ENCODE assay signal across 31 cellular contexts in the genomic region with DNA sequence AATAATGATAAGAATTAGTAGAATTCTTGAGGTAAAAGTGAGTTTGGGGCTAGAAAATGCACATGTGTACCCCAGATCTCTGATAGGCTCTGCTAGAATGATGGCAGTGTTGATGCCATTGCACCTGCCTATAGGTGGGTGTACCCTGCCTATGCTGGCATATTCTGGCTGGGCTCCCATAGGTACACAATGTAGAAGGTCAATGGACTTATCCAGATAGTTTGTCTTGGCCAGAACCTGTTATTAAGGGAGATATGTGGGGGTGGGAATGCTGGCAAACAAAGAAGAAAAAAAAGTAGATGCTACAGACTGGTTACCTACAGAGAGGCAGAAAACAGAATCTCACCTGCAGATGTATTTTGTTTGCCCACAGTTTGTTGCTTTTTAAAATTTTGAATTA. TPM values are rescaled to one million over a fixed set of nuclear protein-coding genes. Genes with fewer than 3 reads are reported as not detected.
DNase-seq lines count a peak whose midpoint lies in the region; ATAC-seq, FAIRE-seq and TF ChIP-seq lines count a peak whose summit lies in the region.
"Had no signal": no experiment of that assay in that cellular context is flagged by ENCODE, and none has a peak within 500 bp of the region (broad histone marks: within the 10 kb centered on the region; RNA-seq: fewer than 3 reads in every experiment).

No MANE protein-coding gene starts in this region.

- H3K4me1 ChIP-seq in liver (ENCODE audit: control insufficient read depth in 4 of 4, insufficient read depth in 4 of 4, low read length in 3 of 4): peaks cover 0 to 3% (median 0%) of the 10 kb centered on the region in 4 donors
- H3K4me1 ChIP-seq in HepG2 (ENCODE audit: insufficient read depth, low read length): peaks cover 6% of the 10 kb centered on the region; the same call in 1 of the 2 replicates

- no peaks in the 10 kb centered on the region for H3K9me3 ChIP-seq in liver (ENCODE audit: control insufficient read depth in 4 of 4, low read length in 3 of 4)
- no peaks in the 10 kb centered on the region for H3K9me3 ChIP-seq in HepG2 (ENCODE audit: low read length)
- H3K9me3 ChIP-seq: A549, ovary, suprapubic skin, upper lobe of right lung had no signal

- in situ Hi-C loops in HepG2 (cut with HindIII; ENCODE audit: extremely low pct_ligation_motif_present, low pct_unique_long_range_greater_than_20kb): no loop called here

- TF ChIP-seq RAD21 in liver (IDR thresholded peaks at IDR 0.05) (no peak), HepG2 (CRISPR knock-in tag; IDR thresholded peaks at IDR 0.05) (no peak)

- intact Hi-C loops in HepG2 (cut with micrococcal nuclease; ENCODE audit: unreplicated experiment): no loop called here

- no peak for TF ChIP-seq CTCF in liver (IDR thresholded peaks at IDR 0.05; ENCODE audit: low read depth, low read length, missing input control)
- TF ChIP-seq CTCF in HepG2 (CRISPR knock-in tag; IDR thresholded peaks at IDR 0.05): no peak

- ATAC-seq in HepG2: no peak
- peak; percentile 55 for ATAC-seq in left lobe of liver
- no peak for ATAC-seq in GM18870 (IDR thresholded peaks at IDR 0.05; ENCODE audit: unreplicated experiment)
- ATAC-seq: A549; activated CD4-positive, alpha-beta T cell treated with anti-CD3 and anti-CD28 coated beads for 36 hours; activated CD8-positive, alpha-beta T cell treated with anti-CD3 and anti-CD28 coated beads, Interleukin-2, amount 10 ng/mL, durations not matched to agents 7 days and 5 days; activated naive CD4-positive, alpha-beta T cell treated with anti-CD3 and anti-CD28 coated beads, Interleukin-2, amount 50 U/mL, for 72 hours; GM12878; K562; upper lobe of right lung had no signal

- peaks cover 5% of the 10 kb centered on the region for H3K4me1 Mint-ChIP-seq in T-helper 2 cell treated with Interferon-gamma antibody and Interleukin-4, amounts not matched to agents 5 μg/mL and 100 μg/mL, for 36 hours (ENCODE audit: low read depth)

- DNase-seq in HepG2 (ENCODE audit: low spot score) (no peak), NCI-H774 (lab: John Stamatoyannopoulos, UW) (peak; percentile 48), left lobe of liver (ENCODE audit: low spot score) (no peak), nucleus accumbens (lab: John Stamatoyannopoulos, UW) (no peak)
- no peak for DNase-seq in T-helper 2 cell treated with Interferon-gamma antibody and Interleukin-4, amounts not matched to agents 5 μg/mL and 100 μg/mL, for 36 hours (ENCODE audit: low spot score)
- no peak for DNase-seq in activated effector memory CD4-positive, alpha-beta T cell treated with Interleukin-2 at 50 U/mL for 16 hours
- DNase-seq: activated CD4-positive, alpha-beta T cell treated with anti-CD3 and anti-CD28 coated beads for 36 hours; activated CD8-positive, alpha-beta T cell treated with anti-CD3 and anti-CD28 coated beads, Interleukin-2, amount 10 ng/mL, durations not matched to agents 7 days and 5 days; amygdala; CD4-positive, alpha-beta memory T cell; H7; hypothalamus; NCI-H2171; NCI-H526 treated with DMSO at 0.1 percent for 48 hours; retina; SIG-M5; stimulated activated naive CD4-positive, alpha-beta T cell; upper lobe of right lung had no signal

- H3K36me3 Mint-ChIP-seq in T-helper 2 cell treated with Interferon-gamma antibody and Interleukin-4, amounts not matched to agents 5 μg/mL and 100 μg/mL, for 36 hours (ENCODE audit: low read depth): no peaks in the 10 kb centered on the region
- H3K36me3 Mint-ChIP-seq: activated naive CD4-positive, alpha-beta T cell treated with anti-CD3 and anti-CD28 coated beads, Interleukin-2, amount 50 U/mL, for 72 hours; CD4-positive, alpha-beta memory T cell had no signal

- no peaks in the 10 kb centered on the region for H3K79me2 ChIP-seq in HepG2 (ENCODE audit: insufficient read depth, low read length)

- no peaks in the 10 kb centered on the region for H4K20me1 ChIP-seq in HepG2 (ENCODE audit: insufficient read depth, low read length)

- CTCF ChIA-PET in HepG2 (lab: Yijun Ruan, JAX; ENCODE audit: low intra/inter-chr PET ratio, low total read pairs): no interaction called here

- TF ChIP-seq POLR2A in HepG2 (IDR thresholded peaks at IDR 0.05; ENCODE audit: insufficient read depth in 1 of 2, low read depth in 2 of 2, low read length in 2 of 2): no peak

- no peak overlapping the region for H3K9ac ChIP-seq in liver (ENCODE audit: low read depth in 1 of 2, low read length in 2 of 2)
- no peak overlapping the region for H3K9ac ChIP-seq in HepG2 (ENCODE audit: insufficient read depth, low read depth, low read length)

- H3K4me2 ChIP-seq in HepG2 (ENCODE audit: low read depth, low read length): no peak overlapping the region
- H3K4me2 ChIP-seq: A549 had no signal

- no peak overlapping the region for H3K27ac Mint-ChIP-seq in T-helper 2 cell treated with Interferon-gamma antibody and Interleukin-4, amounts not matched to agents 5 μg/mL and 100 μg/mL, for 36 hours
- H3K27ac Mint-ChIP-seq: activated CD4-positive, alpha-beta T cell treated with anti-CD3 and anti-CD28 coated beads for 36 hours; activated CD8-positive, alpha-beta T cell treated with anti-CD3 and anti-CD28 coated beads, Interleukin-2, amount 10 ng/mL, durations not matched to agents 7 days and 5 days; activated naive CD4-positive, alpha-beta T cell treated with anti-CD3 and anti-CD28 coated beads, Interleukin-2, amount 50 U/mL, for 72 hours; CD4-positive, alpha-beta memory T cell had no signal

- TF ChIP-seq EP300 in HepG2 (IDR thresholded peaks at IDR 0.05; ENCODE audit: low read depth in 2 of 2, low read length in 2 of 2): no peak
- no peak for TF ChIP-seq EP300 in HepG2 (CRISPR knock-in tag; IDR thresholded peaks at IDR 0.05; ENCODE audit: borderline replicate concordance)

- peaks cover 2 to 21% (median 5%) of the 10 kb centered on the region in 4 donors for H3K27me3 ChIP-seq in liver (ENCODE audit: control insufficient read depth in 4 of 4, insufficient read depth in 4 of 4, low read length in 3 of 4)
- H3K27me3 ChIP-seq in HepG2 (ENCODE audit: control insufficient read depth in 1 of 2, insufficient read depth in 2 of 2, low read length in 2 of 2): peaks cover 1 to 32% of the 10 kb centered on the region in 2 experiments; a peak in 3 of 5 replicates
- H3K27me3 ChIP-seq: ovary, upper lobe of right lung had no signal

- H3K27ac ChIP-seq in liver (ENCODE audit: low read depth in 1 of 2, low read length in 2 of 2) (no peak overlapping the region), HepG2 (ENCODE audit: extremely low read length, insufficient read depth, low read length) (no peak overlapping the region)
- H3K27ac ChIP-seq: A549, skin epidermis, suprapubic skin, upper lobe of right lung had no signal

- H3K4me3 Mint-ChIP-seq in T-helper 2 cell treated with Interferon-gamma antibody and Interleukin-4, amounts not matched to agents 5 μg/mL and 100 μg/mL, for 36 hours: no peak overlapping the region
- H3K4me3 Mint-ChIP-seq: activated CD4-positive, alpha-beta T cell treated with anti-CD3 and anti-CD28 coated beads for 36 hours; activated CD8-positive, alpha-beta T cell treated with anti-CD3 and anti-CD28 coated beads, Interleukin-2, amount 10 ng/mL, durations not matched to agents 7 days and 5 days; CD4-positive, alpha-beta memory T cell had no signal

- no peaks in the 10 kb centered on the region for H3K36me3 ChIP-seq in liver (ENCODE audit: control insufficient read depth in 4 of 4, insufficient read depth in 3 of 4, low read depth in 1 of 4, low read length in 3 of 4)
- no peaks in the 10 kb centered on the region for H3K36me3 ChIP-seq in HepG2 (replicated peaks in 1 of 2; ENCODE audit: control insufficient read depth in 1 of 2, insufficient read depth in 2 of 2, low read length in 2 of 2)
- H3K36me3 ChIP-seq: ovary, suprapubic skin, upper lobe of right lung had no signal

- H2AFZ ChIP-seq in HepG2 (ENCODE audit: low read length): no peak overlapping the region

- FAIRE-seq in HepG2 (lab: Jason Lieb, UNC): no peak
- FAIRE-seq: A549, bronchial epithelial cell, GM12878, HTR-8/SVneo, K562, RCC 7860 had no signal

- BruUV-seq in HepG2 (replicated peaks; lab: Mats Ljungman, UMichigan): no TSS peak

- no peaks in the 10 kb centered on the region for H3K9me3 Mint-ChIP-seq in T-helper 2 cell treated with Interferon-gamma antibody and Interleukin-4, amounts not matched to agents 5 μg/mL and 100 μg/mL, for 36 hours
- H3K9me3 Mint-ChIP-seq: activated naive CD4-positive, alpha-beta T cell treated with anti-CD3 and anti-CD28 coated beads, Interleukin-2, amount 50 U/mL, for 72 hours; CD4-positive, alpha-beta memory T cell had no signal

- peaks cover 32% of the 10 kb centered on the region for H3K27me3 Mint-ChIP-seq in T-helper 2 cell treated with Interferon-gamma antibody and Interleukin-4, amounts not matched to agents 5 μg/mL and 100 μg/mL, for 36 hours (ENCODE audit: low read depth)

- POLR2A ChIA-PET in HepG2 (lab: Yijun Ruan, JAX): interaction anchor here (0.6 kb wide), 1 partner anchor 171 kb away, joined by 3 read pairs; no protein-coding TSS in a partner anchor

- H3K4me3 ChIP-seq in liver (ENCODE audit: low read depth in 1 of 3, low read length in 3 of 3) (no peak overlapping the region), HepG2 (replicated peaks in 1 of 3; ENCODE audit: insufficient read depth in 1 of 3, low read depth in 2 of 3, low read length in 3 of 3) (no peak overlapping the region)
- H3K4me3 ChIP-seq: A549, GM12878, K562, ovary, skin epidermis, suprapubic skin, upper lobe of right lung had no signal

RNA-seq across cellular contexts. Expression of a gene that starts 14.1 kb away (rescaled TPM):
- total RNA-seq in liver (under 1 TPM in 1 of 2 donors, not detected in 1; 0.05 TPM), HepG2 (2016; rRNA removed; fragmentation: Illumina TruSeq; extraction: Trizol) (not detected in 2 replicates), left lobe of liver (not detected)
- polyA plus RNA-seq in liver (under 1 TPM in 1 of 2 donors, not detected in 1; 0.02 TPM), HepG2 (2011; rRNA removed) (not detected in 2 replicates)
- not detected in 2 replicates for total RNA-seq in HepG2 (2016; cell fraction: cytosol; rRNA removed; fragmentation: Illumina TruSeq; extraction: Trizol; ENCODE audit: low read depth)
- total RNA-seq in HepG2 (2016; cell fraction: insoluble cytoplasmic fraction; rRNA removed; fragmentation: Illumina TruSeq; extraction: Trizol): not detected in 2 replicates
- total RNA-seq in HepG2 (2016; cell fraction: membrane; rRNA removed; fragmentation: Illumina TruSeq; extraction: Trizol): not detected in 2 replicates
- not detected in 2 replicates for total RNA-seq in HepG2 (2016; cell fraction: nucleus; rRNA removed; fragmentation: Illumina TruSeq; extraction: Trizol)
- not detected in 2 replicates for polyA plus RNA-seq in HepG2 (2011; cell fraction: cytosol; rRNA removed)
- polyA plus RNA-seq in HepG2 (2011; cell fraction: nucleus; rRNA removed): not detected in 2 replicates
- not detected in 2 replicates for polyA plus RNA-seq in HepG2 (2012)
- polyA plus RNA-seq in HepG2 (2016; cell fraction: cytosol; fragmentation: Illumina TruSeq; extraction: Trizol; ENCODE audit: low read depth): not detected in 2 replicates
- polyA plus RNA-seq in HepG2 (2016; cell fraction: insoluble cytoplasmic fraction; fragmentation: Illumina TruSeq; extraction: Trizol; ENCODE audit: low read depth): not detected in 2 replicates
- polyA plus RNA-seq in HepG2 (2016; cell fraction: membrane; fragmentation: Illumina TruSeq; extraction: Trizol; ENCODE audit: low read depth): not detected in 2 replicates
- not detected in 2 replicates for polyA plus RNA-seq in HepG2 (2016; cell fraction: nucleus; fragmentation: Illumina TruSeq; extraction: Trizol; ENCODE audit: insufficient read depth, low read depth)
- 0.77 TPM in 1 of 2 replicates, not detected in the other for polyA minus RNA-seq in HepG2 (2011; rRNA and poly(A)+ RNA removed; ENCODE audit: low replicate concordance)
- not detected in 2 replicates for polyA minus RNA-seq in HepG2 (2011; cell fraction: cytosol; rRNA and poly(A)+ RNA removed)
- not detected in 2 replicates for polyA minus RNA-seq in HepG2 (2011; cell fraction: nucleus; rRNA and poly(A)+ RNA removed)
- total RNA-seq: activated CD4-positive, alpha-beta T cell treated with anti-CD3 and anti-CD28 coated beads for 36 hours; activated CD8-positive, alpha-beta T cell treated with anti-CD3 and anti-CD28 coated beads, Interleukin-2, amount 10 ng/mL, durations not matched to agents 7 days and 5 days; activated naive CD4-positive, alpha-beta T cell treated with anti-CD3 and anti-CD28 coated beads, Interleukin-2, amount 50 U/mL, for 72 hours; bronchial epithelial cell; CD4-positive, alpha-beta memory T cell; GM12878; M059J had no signal
- polyA plus RNA-seq: CD4-positive, alpha-beta memory T cell; GM12878 had no signal

RNA-seq across cellular contexts. Expression of a gene that starts 49.2 kb away (rescaled TPM):
- total RNA-seq in liver (1 to 10 TPM; 1.3 to 1.7 TPM), HepG2 (2016; rRNA removed; fragmentation: Illumina TruSeq; extraction: Trizol) (1.1 and 1.2 TPM in 2 replicates), left lobe of liver (1.7 TPM)
- polyA plus RNA-seq in liver (1 to 10 TPM; 2.4 TPM), HepG2 (2011; rRNA removed) (0.68 and 0.75 TPM in 2 replicates)
- total RNA-seq in HepG2 (2016; cell fraction: cytosol; rRNA removed; fragmentation: Illumina TruSeq; extraction: Trizol; ENCODE audit: low read depth): 0.10 and 0.18 TPM in 2 replicates
- 0.79 and 1.1 TPM in 2 replicates for total RNA-seq in HepG2 (2016; cell fraction: insoluble cytoplasmic fraction; rRNA removed; fragmentation: Illumina TruSeq; extraction: Trizol)
- total RNA-seq in HepG2 (2016; cell fraction: membrane; rRNA removed; fragmentation: Illumina TruSeq; extraction: Trizol): 0.65 and 0.71 TPM in 2 replicates
- total RNA-seq in HepG2 (2016; cell fraction: nucleus; rRNA removed; fragmentation: Illumina TruSeq; extraction: Trizol): 1.5 and 1.6 TPM in 2 replicates
- polyA plus RNA-seq in HepG2 (2011; cell fraction: cytosol; rRNA removed): 0.47 and 0.54 TPM in 2 replicates
- 1.2 TPM in 2 replicates for polyA plus RNA-seq in HepG2 (2011; cell fraction: nucleus; rRNA removed)
- polyA plus RNA-seq in HepG2 (2012): 0.35 and 0.38 TPM in 2 replicates
- polyA plus RNA-seq in HepG2 (2016; cell fraction: cytosol; fragmentation: Illumina TruSeq; extraction: Trizol; ENCODE audit: low read depth): 0.17 and 0.19 TPM in 2 replicates
- 0.99 and 1.4 TPM in 2 replicates for polyA plus RNA-seq in HepG2 (2016; cell fraction: insoluble cytoplasmic fraction; fragmentation: Illumina TruSeq; extraction: Trizol; ENCODE audit: low read depth)
- 0.41 and 0.78 TPM in 2 replicates for polyA plus RNA-seq in HepG2 (2016; cell fraction: membrane; fragmentation: Illumina TruSeq; extraction: Trizol; ENCODE audit: low read depth)
- 2.5 and 3.1 TPM in 2 replicates for polyA plus RNA-seq in HepG2 (2016; cell fraction: nucleus; fragmentation: Illumina TruSeq; extraction: Trizol; ENCODE audit: insufficient read depth, low read depth)
- polyA minus RNA-seq in HepG2 (2011; rRNA and poly(A)+ RNA removed; ENCODE audit: low replicate concordance): 1.7 and 4.8 TPM in 2 replicates
- 0.89 and 1.3 TPM in 2 replicates for polyA minus RNA-seq in HepG2 (2011; cell fraction: cytosol; rRNA and poly(A)+ RNA removed)
- polyA minus RNA-seq in HepG2 (2011; cell fraction: nucleus; rRNA and poly(A)+ RNA removed): 1.2 and 1.7 TPM in 2 replicates

RNA-seq across cellular contexts. Expression of a gene that starts 51.1 kb away (rescaled TPM):
- total RNA-seq in liver (not detected), HepG2 (2016; rRNA removed; fragmentation: Illumina TruSeq; extraction: Trizol) (0.84 and 2.3 TPM in 2 replicates), left lobe of liver (not detected)
- polyA plus RNA-seq in liver (not detected), HepG2 (2011; rRNA removed) (1.4 and 2.1 TPM in 2 replicates)
- total RNA-seq in HepG2 (2016; cell fraction: cytosol; rRNA removed; fragmentation: Illumina TruSeq; extraction: Trizol; ENCODE audit: low read depth): not detected in 2 replicates
- total RNA-seq in HepG2 (2016; cell fraction: insoluble cytoplasmic fraction; rRNA removed; fragmentation: Illumina TruSeq; extraction: Trizol): 0.79 and 2.7 TPM in 2 replicates
- 0.62 and 0.74 TPM in 2 replicates for total RNA-seq in HepG2 (2016; cell fraction: membrane; rRNA removed; fragmentation: Illumina TruSeq; extraction: Trizol)
- total RNA-seq in HepG2 (2016; cell fraction: nucleus; rRNA removed; fragmentation: Illumina TruSeq; extraction: Trizol): 4.5 and 8.3 TPM in 2 replicates
- 0.29 and 0.59 TPM in 2 replicates for polyA plus RNA-seq in HepG2 (2011; cell fraction: cytosol; rRNA removed)
- polyA plus RNA-seq in HepG2 (2011; cell fraction: nucleus; rRNA removed): 5.5 and 6.9 TPM in 2 replicates
- 0.32 and 1.3 TPM in 2 replicates for polyA plus RNA-seq in HepG2 (2012)
- polyA plus RNA-seq in HepG2 (2016; cell fraction: cytosol; fragmentation: Illumina TruSeq; extraction: Trizol; ENCODE audit: low read depth): 0.42 TPM in 1 of 2 replicates, not detected in the other
- 1.2 TPM in 2 replicates for polyA plus RNA-seq in HepG2 (2016; cell fraction: insoluble cytoplasmic fraction; fragmentation: Illumina TruSeq; extraction: Trizol; ENCODE audit: low read depth)
- 0.79 TPM in 1 of 2 replicates, not detected in the other for polyA plus RNA-seq in HepG2 (2016; cell fraction: membrane; fragmentation: Illumina TruSeq; extraction: Trizol; ENCODE audit: low read depth)
- polyA plus RNA-seq in HepG2 (2016; cell fraction: nucleus; fragmentation: Illumina TruSeq; extraction: Trizol; ENCODE audit: insufficient read depth, low read depth): not detected in 2 replicates
- polyA minus RNA-seq in HepG2 (2011; rRNA and poly(A)+ RNA removed; ENCODE audit: low replicate concordance): 2.3 and 20.4 TPM in 2 replicates
- 2.9 and 3.3 TPM in 2 replicates for polyA minus RNA-seq in HepG2 (2011; cell fraction: cytosol; rRNA and poly(A)+ RNA removed)
- 8.5 and 10.2 TPM in 2 replicates for polyA minus RNA-seq in HepG2 (2011; cell fraction: nucleus; rRNA and poly(A)+ RNA removed)
- total RNA-seq: GM12878, M059J had no signal
- polyA plus RNA-seq: CD4-positive, alpha-beta memory T cell had no signal
